ENCODE assay signal across 8 cellular contexts in the genomic region with DNA sequence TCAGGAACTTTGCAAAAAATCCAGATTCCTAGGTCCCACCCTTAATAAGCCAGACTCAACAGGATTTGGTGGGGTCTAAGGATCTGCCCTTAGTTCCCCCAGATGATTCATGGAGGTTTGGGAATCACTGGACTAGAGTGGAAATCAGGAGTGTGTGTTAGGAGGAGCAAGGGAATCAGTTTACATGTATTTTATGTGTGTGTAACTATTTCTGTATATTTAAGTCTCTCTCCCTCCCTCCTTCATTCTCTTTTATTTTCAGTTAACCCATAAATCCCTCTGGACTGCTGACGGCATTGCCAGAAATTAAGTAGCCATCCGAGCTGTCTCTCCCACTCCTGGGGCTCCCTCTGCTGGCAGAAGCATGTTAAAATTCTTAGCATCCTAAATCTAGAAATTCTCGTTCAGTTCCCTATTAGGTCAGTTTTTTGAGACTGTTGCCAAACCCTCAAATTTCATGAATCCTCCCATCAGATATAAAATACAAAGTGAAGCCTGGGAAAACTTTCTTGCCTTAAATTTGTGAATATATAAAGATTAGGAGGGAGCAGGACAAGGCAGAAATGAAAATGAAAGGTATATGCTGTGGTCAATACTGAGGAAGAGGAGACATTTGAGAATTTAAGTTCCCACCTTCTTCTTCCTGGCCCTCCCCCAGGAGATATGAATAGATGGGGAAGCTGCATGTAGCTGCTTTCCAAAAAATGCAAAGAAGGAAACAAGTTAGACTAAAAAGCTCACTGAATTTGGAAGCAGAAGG. TPM values are rescaled to one million over a fixed set of nuclear protein-coding genes. Genes with fewer than 3 reads are reported as not detected.
DNase-seq lines count a peak whose midpoint lies in the region; ATAC-seq and TF ChIP-seq lines count a peak whose summit lies in the region.

No MANE protein-coding gene starts in this region.

- H3K4me1 Mint-ChIP-seq in activated CD8-positive, alpha-beta T cell treated with anti-CD3 and anti-CD28 coated beads for 36 hours (ENCODE audit: low read depth) = peaks cover 18% of the 10 kb centered on the region
- H3K4me1 Mint-ChIP-seq in effector memory CD8-positive, alpha-beta T cell (ENCODE audit: low read depth in 2 of 2) = peaks cover 0 to 9% of the 10 kb centered on the region in 2 donors

- no peaks in the 10 kb centered on the region for H3K4me1 ChIP-seq in mesenchymal stem cell (ENCODE audit: control insufficient read depth, insufficient read depth, low read depth, low read length)

- no peak overlapping the region for H2BK120ac ChIP-seq in mesenchymal stem cell (ENCODE audit: low read depth, low read length)

- no peak overlapping the region for H2AFZ ChIP-seq in mesenchymal stem cell (ENCODE audit: low read depth, low read length)

- H2BK5ac ChIP-seq in mesenchymal stem cell (ENCODE audit: low read depth, low read length, poor library complexity, severe bottlenecking) = no peak overlapping the region

- no peaks in the 10 kb centered on the region for H3K36me3 Mint-ChIP-seq in activated CD8-positive, alpha-beta T cell treated with anti-CD3 and anti-CD28 coated beads for 36 hours (ENCODE audit: low read depth)
- H3K36me3 Mint-ChIP-seq in effector memory CD8-positive, alpha-beta T cell (ENCODE audit: insufficient read depth) = no peaks in the 10 kb centered on the region

- no peaks in the 10 kb centered on the region for H3K79me1 ChIP-seq in mesenchymal stem cell (replicated peaks; ENCODE audit: low read length, poor library complexity, severe bottlenecking)

- no peak overlapping the region for H3K4me2 ChIP-seq in mesenchymal stem cell (ENCODE audit: low read length, poor library complexity, severe bottlenecking)

- H3K27me3 ChIP-seq in mesenchymal stem cell (ENCODE audit: control insufficient read depth in 1 of 2, insufficient read depth in 1 of 2, low read length in 2 of 2) = peaks cover 10 to 32% of the 10 kb centered on the region in 2 experiments

- no peak overlapping the region for H3K4ac ChIP-seq in mesenchymal stem cell (ENCODE audit: low read depth in 1 of 2, low read length in 2 of 2)

- H3K27ac ChIP-seq in mesenchymal stem cell (ENCODE audit: low read length, poor library complexity, severe bottlenecking) = no peak overlapping the region

- peak; percentile 39 for DNase-seq in NK-92 treated with Interleukin-12 subunit alpha and Interleukin-12 subunit beta, amount 100 ng/mL, for 24 hours (lab: John Stamatoyannopoulos, UW)
- DNase-seq in NK-92 (lab: John Stamatoyannopoulos, UW; ENCODE audit: unreplicated experiment) = no peak
- DNase-seq in NCI-H82 (lab: John Stamatoyannopoulos, UW) = peak; percentile 94
- DNase-seq in activated CD8-positive, alpha-beta T cell treated with anti-CD3 and anti-CD28 coated beads for 36 hours = peak; percentile 80
- DNase-seq in effector memory CD8-positive, alpha-beta T cell = peak; percentile 56 to 66 (median 57)
- peak; percentile 83 for DNase-seq in mesenchymal stem cell
- peak; percentile 13 to 45 for DNase-seq in stimulated activated CD8-positive, alpha-beta memory T cell treated with anti-CD3 and anti-CD28 coated beads, Interleukin-15, amount 100 ng/mL, for 4 hours (ENCODE audit: low read depth in 2 of 2)

- peaks cover 1% of the 10 kb centered on the region for H3K27me3 Mint-ChIP-seq in activated CD8-positive, alpha-beta T cell treated with anti-CD3 and anti-CD28 coated beads for 36 hours
- H3K27me3 Mint-ChIP-seq in effector memory CD8-positive, alpha-beta T cell = no peaks in the 10 kb centered on the region

- WGBS in mesenchymal stem cell = 2% methylated on average over 2 of the region's 3 CpGs

- H2BK12ac ChIP-seq in mesenchymal stem cell (ENCODE audit: low read length in 2 of 2) = no peak overlapping the region

- ATAC-seq in HG03460 (IDR thresholded peaks at IDR 0.05; ENCODE audit: unreplicated experiment) = peak; percentile 66
- ATAC-seq in activated CD8-positive, alpha-beta T cell treated with anti-CD3 and anti-CD28 coated beads for 36 hours = peak; percentile 78
- peak; percentile 41 for ATAC-seq in effector memory CD8-positive, alpha-beta T cell (replicated peaks)

- POLR2A ChIA-PET in activated CD8-positive, alpha-beta T cell treated with anti-CD3 and anti-CD28 coated beads for 36 hours (lab: Charles Lee) = no interaction called here

- no peak overlapping the region for H4K8ac ChIP-seq in mesenchymal stem cell (ENCODE audit: low read length)

- intact Hi-C loops in activated CD8-positive, alpha-beta T cell treated with anti-CD3 and anti-CD28 coated beads for 36 hours (cut with micrococcal nuclease) = loop anchor here (1.0 to 5.0 kb wide), 5 partner anchors 54 to 124 kb away; no protein-coding TSS in a partner anchor

- H3K9ac ChIP-seq in mesenchymal stem cell (ENCODE audit: low read length) = peak overlapping the region; percentile 79

- no peak overlapping the region for H4K91ac ChIP-seq in mesenchymal stem cell (ENCODE audit: low read length)

- H3K14ac ChIP-seq in mesenchymal stem cell (ENCODE audit: low read length in 2 of 2) = no peak overlapping the region

- CTCF ChIA-PET in activated CD8-positive, alpha-beta T cell treated with anti-CD3 and anti-CD28 coated beads for 36 hours (lab: Charles Lee) = interaction anchor here (0.6 to 5.1 kb wide), 40 partner anchors 8 to 127 kb away, joined by 3 to 29 read pairs (median 4); a partner anchor contains a TSS

- H2AK5ac ChIP-seq in mesenchymal stem cell (ENCODE audit: low read length, severe bottlenecking) = no peak overlapping the region

- H3K4me3 ChIP-seq in mesenchymal stem cell (ENCODE audit: insufficient read depth in 1 of 2, low read depth in 1 of 2, low read length in 2 of 2) = no peak overlapping the region

- H2BK15ac ChIP-seq in mesenchymal stem cell (ENCODE audit: low read depth, poor library complexity, severe bottlenecking) = no peak overlapping the region

- no peaks in the 10 kb centered on the region for H3K9me3 Mint-ChIP-seq in activated CD8-positive, alpha-beta T cell treated with anti-CD3 and anti-CD28 coated beads for 36 hours
- no peaks in the 10 kb centered on the region for H3K9me3 Mint-ChIP-seq in effector memory CD8-positive, alpha-beta T cell

- no peak overlapping the region for H3K18ac ChIP-seq in mesenchymal stem cell (ENCODE audit: low read depth in 1 of 2, low read length in 2 of 2)

- no peak overlapping the region for H3K4me3 Mint-ChIP-seq in activated CD8-positive, alpha-beta T cell treated with anti-CD3 and anti-CD28 coated beads for 36 hours
- H3K4me3 Mint-ChIP-seq in effector memory CD8-positive, alpha-beta T cell = no peak overlapping the region

- peak; percentile 97 for TF ChIP-seq CTCF in activated CD8-positive, alpha-beta T cell treated with anti-CD3 and anti-CD28 coated beads for 36 hours (IDR thresholded peaks at IDR 0.05)

- no peak overlapping the region for H3K27ac Mint-ChIP-seq in activated CD8-positive, alpha-beta T cell treated with anti-CD3 and anti-CD28 coated beads for 36 hours
- no peak overlapping the region for H3K27ac Mint-ChIP-seq in effector memory CD8-positive, alpha-beta T cell

- H3K9me3 ChIP-seq in mesenchymal stem cell (ENCODE audit: control insufficient read depth, low read length) = no peaks in the 10 kb centered on the region

- no peaks in the 10 kb centered on the region for H3K36me3 ChIP-seq in mesenchymal stem cell (ENCODE audit: control insufficient read depth in 1 of 2, insufficient read depth in 2 of 2, low read depth in 1 of 2, low read length in 2 of 2)

- no peak overlapping the region for H3K23ac ChIP-seq in mesenchymal stem cell (ENCODE audit: low read length in 2 of 2)

RNA-seq across cellular contexts. Expression of a gene that starts 11.7 kb away (rescaled TPM):
- total RNA-seq in activated CD8-positive, alpha-beta T cell treated with anti-CD3 and anti-CD28 coated beads for 36 hours = under 1 TPM; 0.47 to 0.59 TPM
- 7.2 TPM for polyA plus RNA-seq in mesenchymal stem cell (2013, experiment 1 of 2)
- 6.9 TPM for polyA plus RNA-seq in mesenchymal stem cell (2013, experiment 2 of 2)

RNA-seq across cellular contexts. Expression of a gene that starts 17.7 kb away (rescaled TPM):
- total RNA-seq in activated CD8-positive, alpha-beta T cell treated with anti-CD3 and anti-CD28 coated beads for 36 hours = 1 to 10 TPM; 4.9 to 5.7 TPM
- 81.8 TPM for polyA plus RNA-seq in mesenchymal stem cell (2013, experiment 1 of 2)
- 81.6 TPM for polyA plus RNA-seq in mesenchymal stem cell (2013, experiment 2 of 2)

RNA-seq across cellular contexts. Expression of a gene that starts 40.7 kb away (rescaled TPM):
- under 1 TPM; 0.60 to 0.70 TPM for total RNA-seq in activated CD8-positive, alpha-beta T cell treated with anti-CD3 and anti-CD28 coated beads for 36 hours
- 8.7 TPM for polyA plus RNA-seq in mesenchymal stem cell (2013, experiment 1 of 2)
- polyA plus RNA-seq in mesenchymal stem cell (2013, experiment 2 of 2) = 8.5 TPM
